In genomic region chrX:49282647-49283011, GRCh38 we compare ENCODE assay signal across 10 cellular contexts. TPM values are rescaled to one million over a fixed set of nuclear protein-coding genes. Genes with fewer than 3 reads are reported as not detected.
DNase-seq lines count a peak whose midpoint lies in the region; ATAC-seq and TF ChIP-seq lines count a peak whose summit lies in the region.
"Had no signal": no experiment of that assay in that cellular context is flagged by ENCODE, and none has a peak within 500 bp of the region (broad histone marks: within the 10 kb centered on the region; RNA-seq: fewer than 3 reads in every experiment).

No MANE protein-coding gene starts in this region.

- H3K27me3 Mint-ChIP-seq in mesothelial cell of epicardium (ENCODE audit: low read depth) = no peaks in the 10 kb centered on the region
- no peaks in the 10 kb centered on the region for H3K27me3 Mint-ChIP-seq in naive thymus-derived CD8-positive, alpha-beta T cell

- H3K36me3 Mint-ChIP-seq in mesothelial cell of epicardium = no peaks in the 10 kb centered on the region
- H3K36me3 Mint-ChIP-seq in naive thymus-derived CD8-positive, alpha-beta T cell = peaks cover 0 to 10% (median 2%) of the 10 kb centered on the region in 3 donors

- TF ChIP-seq CTCF in BE2C (IDR thresholded peaks at IDR 0.05; ENCODE audit: low read depth, low read length) (peak; percentile 53), cardiac fibroblast (IDR thresholded peaks at IDR 0.05; ENCODE audit: low read depth, low read length) (peak; percentile 34), mesothelial cell of epicardium (IDR thresholded peaks at IDR 0.05; ENCODE audit: unreplicated experiment) (no peak)

- H3K4me3 ChIP-seq in BE2C (ENCODE audit: low read depth, low read length) = peak overlapping the region; percentile 38
- no peak overlapping the region for H3K4me3 ChIP-seq in cardiac fibroblast (replicated peaks in 1 of 2; ENCODE audit: low read depth in 2 of 2, low read length in 2 of 2)
- H3K4me3 ChIP-seq: PC-9 had no signal

- DNase-seq in BE2C = peak; percentile 49
- DNase-seq in HT1080 (ENCODE audit: low read depth) = peak; percentile 5
- DNase-seq in cardiac fibroblast (ENCODE audit: low read depth in 2 of 2) = peak; percentile 43 to 58
- DNase-seq in mesothelial cell of epicardium (ENCODE audit: low spot score in 2 of 2, unreplicated experiment in 2 of 2) = no peak
- DNase-seq in KG1 (lab: John Stamatoyannopoulos, UW) = no peak
- DNase-seq in stimulated activated CD4-positive, alpha-beta T cell treated with anti-CD3 and anti-CD28 coated beads, Interleukin-4, amount 100 ng/mL, for 4 hours = no peak
- no peak for DNase-seq in LoVo (ENCODE audit: low spot score)
- DNase-seq in naive thymus-derived CD8-positive, alpha-beta T cell = no peak
- DNase-seq: activated effector memory CD4-positive, alpha-beta T cell treated with anti-CD3 and anti-CD28 coated beads, Interleukin-2, amount 50 U/mL, for 16 hours; PC-9 had no signal

- H3K9me3 Mint-ChIP-seq in mesothelial cell of epicardium = peaks cover 4% of the 10 kb centered on the region
- H3K9me3 Mint-ChIP-seq in naive thymus-derived CD8-positive, alpha-beta T cell = no peaks in the 10 kb centered on the region

- peak overlapping the region; percentile 48 for H3K27ac Mint-ChIP-seq in mesothelial cell of epicardium
- peak overlapping the region in 5 of 10 donors; percentile 33 to 84 (median 43) for H3K27ac Mint-ChIP-seq in naive thymus-derived CD8-positive, alpha-beta T cell

- POLR2A ChIA-PET in naive thymus-derived CD8-positive, alpha-beta T cell (lab: Charles Lee) = interaction anchor here (1.4 kb wide), 1 partner anchor 12 kb away, joined by 6 read pairs; no protein-coding TSS in a partner anchor

- H3K4me1 ChIP-seq in BE2C = peaks cover 6% of the 10 kb centered on the region

- H3K36me3 ChIP-seq in BE2C = no peaks in the 10 kb centered on the region

- no peak for ATAC-seq in naive thymus-derived CD8-positive, alpha-beta T cell

- peaks cover 7% of the 10 kb centered on the region for H3K4me1 Mint-ChIP-seq in mesothelial cell of epicardium
- peaks cover 23 to 46% (median 40%) of the 10 kb centered on the region in 4 donors for H3K4me1 Mint-ChIP-seq in naive thymus-derived CD8-positive, alpha-beta T cell

- H3K9me3 ChIP-seq in BE2C = no peaks in the 10 kb centered on the region

- peak overlapping the region; percentile 22 for H3K4me3 Mint-ChIP-seq in mesothelial cell of epicardium
- H3K4me3 Mint-ChIP-seq in naive thymus-derived CD8-positive, alpha-beta T cell = peak overlapping the region in 2 of 10 donors; percentile 33 to 43

- no peaks in the 10 kb centered on the region for H3K27me3 ChIP-seq in BE2C

RNA-seq across cellular contexts. Expression of gene PPP1R3F, which starts 13.0 kb away (rescaled TPM):
- 3.6 TPM for polyA plus RNA-seq in BE2C (2012; ENCODE audit: insufficient read depth, insufficient read length, low read depth)
- total RNA-seq in HT1080 (2014; rRNA removed; shearing (Covaris generic)) = 0.30 and 0.53 TPM in 2 replicates
- 0.29 and 0.57 TPM in 2 replicates for polyA plus RNA-seq in HT1080 (2015; cell fraction: cytosol; rRNA removed)
- polyA plus RNA-seq in HT1080 (2015; cell fraction: nucleus; rRNA removed) = 0.50 and 1.2 TPM in 2 replicates
- total RNA-seq in mesothelial cell of epicardium = 8.9 to 11.4 TPM (median 9.6 TPM) in 3 replicates
- total RNA-seq in naive thymus-derived CD8-positive, alpha-beta T cell = 10 to 100 TPM; 14.8 to 21.8 TPM
- polyA plus RNA-seq in naive thymus-derived CD8-positive, alpha-beta T cell = 1 to 10 TPM; 6.7 to 9.7 (median 8.3) TPM

RNA-seq across cellular contexts. Expression of gene FOXP3, which starts 18.1 kb away (rescaled TPM):
- 1.1 TPM for polyA plus RNA-seq in BE2C (2012; ENCODE audit: insufficient read depth, insufficient read length, low read depth)
- not detected in 2 replicates for total RNA-seq in HT1080 (2014; rRNA removed; shearing (Covaris generic))
- polyA plus RNA-seq in HT1080 (2015; cell fraction: cytosol; rRNA removed) = 0.03 TPM in 1 of 2 replicates, not detected in the other
- 0.18 TPM in 1 of 2 replicates, not detected in the other for polyA plus RNA-seq in HT1080 (2015; cell fraction: nucleus; rRNA removed)
- total RNA-seq in mesothelial cell of epicardium = 0.27 to 0.34 TPM (median 0.32 TPM) in 3 replicates
- under 1 TPM; 0.18 to 0.41 TPM for total RNA-seq in naive thymus-derived CD8-positive, alpha-beta T cell
- under 1 TPM in 2 of 3 donors, not detected in 1; 0.17 to 0.33 TPM for polyA plus RNA-seq in naive thymus-derived CD8-positive, alpha-beta T cell
- total RNA-seq: PC-9 had no signal

RNA-seq across cellular contexts. Expression of gene GAGE10, which starts 20.8 kb away (rescaled TPM):
- polyA plus RNA-seq in BE2C (2012; ENCODE audit: insufficient read depth, insufficient read length, low read depth) = not detected
- total RNA-seq in HT1080 (2014; rRNA removed; shearing (Covaris generic)) = not detected in 2 replicates
- polyA plus RNA-seq in HT1080 (2015; cell fraction: cytosol; rRNA removed) = not detected in 2 replicates
- not detected in 2 replicates for polyA plus RNA-seq in HT1080 (2015; cell fraction: nucleus; rRNA removed)
- not detected in 3 replicates for total RNA-seq in mesothelial cell of epicardium
- 1 to 10 TPM in 1 of 2 experiments, not detected in 1; 1.0 TPM for total RNA-seq in naive thymus-derived CD8-positive, alpha-beta T cell
- polyA plus RNA-seq in naive thymus-derived CD8-positive, alpha-beta T cell = not detected
- total RNA-seq: PC-9 had no signal

RNA-seq across cellular contexts. Expression of gene GAGE12J, which starts 39.2 kb away (rescaled TPM):
- not detected for polyA plus RNA-seq in BE2C (2012; ENCODE audit: insufficient read depth, insufficient read length, low read depth)
- 0.69 TPM in 1 of 2 replicates, not detected in the other for total RNA-seq in HT1080 (2014; rRNA removed; shearing (Covaris generic))
- polyA plus RNA-seq in HT1080 (2015; cell fraction: cytosol; rRNA removed) = not detected in 2 replicates
- polyA plus RNA-seq in HT1080 (2015; cell fraction: nucleus; rRNA removed) = 0.60 TPM in 1 of 2 replicates, not detected in the other
- total RNA-seq in mesothelial cell of epicardium = not detected in 3 replicates
- not detected for total RNA-seq in naive thymus-derived CD8-positive, alpha-beta T cell
- not detected for polyA plus RNA-seq in naive thymus-derived CD8-positive, alpha-beta T cell
- total RNA-seq: PC-9 had no signal

RNA-seq across cellular contexts. Expression of gene CCDC22, which starts 47.4 kb away (rescaled TPM):
- polyA plus RNA-seq in BE2C (2012; ENCODE audit: insufficient read depth, insufficient read length, low read depth) = 15.2 TPM
- total RNA-seq in HT1080 (2014; rRNA removed; shearing (Covaris generic)) = 9.8 and 13.1 TPM in 2 replicates
- 10.7 and 12.0 TPM in 2 replicates for polyA plus RNA-seq in HT1080 (2015; cell fraction: cytosol; rRNA removed)
- 20.5 and 22.7 TPM in 2 replicates for polyA plus RNA-seq in HT1080 (2015; cell fraction: nucleus; rRNA removed)
- 15.4 to 17.5 TPM (median 15.7 TPM) in 3 replicates for total RNA-seq in mesothelial cell of epicardium
- 10 to 100 TPM; 27.4 to 27.9 TPM for total RNA-seq in naive thymus-derived CD8-positive, alpha-beta T cell
- 10 to 100 TPM; 22.2 to 29.8 (median 25.2) TPM for polyA plus RNA-seq in naive thymus-derived CD8-positive, alpha-beta T cell

Comparison
In these comparisons a context has a peak if more than half of its experiments do, and no peak if none do; other contexts are left out.
1. DNase-seq: peak in BE2C (single experiment), HT1080 (single experiment) and cardiac fibroblast (2 of 2); none in mesothelial cell of epicardium (0 of 2), KG1 (single experiment), stimulated activated CD4-positive, alpha-beta T cell treated with anti-CD3 and anti-CD28 coated beads, Interleukin-4, amount 100 ng/mL, for 4 hours (0 of 2), LoVo (single experiment) and naive thymus-derived CD8-positive, alpha-beta T cell (0 of 10).